Comparison of ENCODE assay signal across 8 cellular contexts in the genomic region with DNA sequence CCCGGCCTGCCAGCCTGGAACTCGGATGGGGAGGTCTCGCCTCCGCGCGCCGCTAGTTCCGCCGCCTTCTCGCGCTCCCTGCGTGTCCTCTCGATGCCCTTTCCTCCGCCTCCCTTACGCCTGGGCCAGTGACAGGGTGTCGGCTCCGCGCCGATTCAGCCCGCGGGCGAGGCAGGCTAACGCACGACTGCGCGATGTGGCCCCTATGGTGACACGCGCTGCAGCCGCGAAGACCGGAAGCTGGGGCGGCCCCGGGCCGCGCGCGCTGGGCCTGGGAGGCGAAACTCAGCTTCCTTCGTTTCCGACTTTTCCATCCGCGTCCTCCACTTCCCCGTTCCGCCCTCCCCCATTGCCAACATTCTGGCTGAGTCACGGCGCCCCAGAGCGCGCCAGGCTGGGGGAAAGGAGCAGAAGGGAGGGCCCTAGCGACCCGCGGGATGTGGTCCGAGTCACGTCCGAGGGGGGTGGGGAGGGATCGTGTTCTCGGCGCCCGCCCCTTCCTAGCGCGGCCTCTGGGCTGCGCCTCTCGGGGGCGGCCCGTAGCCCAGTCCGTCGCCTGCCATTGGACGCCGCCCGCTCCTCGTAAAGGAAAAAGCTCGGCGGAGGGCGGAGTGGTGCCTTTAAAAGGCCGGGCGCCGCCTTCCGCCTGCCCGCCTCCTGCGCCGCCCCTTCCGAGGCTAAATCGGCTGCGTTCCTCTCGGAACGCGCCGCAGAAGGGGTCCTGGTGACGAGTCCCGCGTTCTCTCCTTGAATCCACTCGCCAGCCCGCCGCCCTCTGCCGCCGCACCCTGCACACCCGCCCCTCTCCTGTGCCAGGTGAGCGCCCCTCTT. TPM values are rescaled to one million over a fixed set of nuclear protein-coding genes. Genes with fewer than 3 reads are reported as not detected.
DNase-seq lines count a peak whose midpoint lies in the region; ATAC-seq and TF ChIP-seq lines count a peak whose summit lies in the region.

A gene (plus strand): TSS at position 649 of the 831 bp plus-strand sequence. CDS start 1,138 bp downstream, outside the sequence.

- H3K27ac ChIP-seq in cardiac muscle cell, result peak within 1 kb of the TSS; percentile 92

- peak within 1 kb of the TSS; percentile 96 for H3K27ac Mint-ChIP-seq in type B pancreatic cell

- H3K4me1 Mint-ChIP-seq in type B pancreatic cell (ENCODE audit: unreplicated experiment), result peaks cover 16% of the 10 kb centered on the region

- TF ChIP-seq CTCF in GM12865 (IDR thresholded peaks at IDR 0.05; ENCODE audit: insufficient read depth, low read depth, low read length, missing control alignments) (no peak), cardiac muscle cell (IDR thresholded peaks at IDR 0.05; ENCODE audit: low read depth, low read length) (no peak), type B pancreatic cell (conservative IDR thresholded peaks at IDR 0.05) (no peak)

- H3K27me3 ChIP-seq in adipocyte (replicated peaks; ENCODE audit: control insufficient read depth, insufficient read depth, low read length) (no peaks in the 10 kb centered on the region), cardiac muscle cell (no peaks in the 10 kb centered on the region)

- peak within 1 kb of the TSS; percentile 94 for H3K4me3 ChIP-seq in GM12865 (ENCODE audit: low read depth, low read length)
- H3K4me3 ChIP-seq in adipocyte (ENCODE audit: low read length), result peak within 1 kb of the TSS; percentile 99
- peak within 1 kb of the TSS; percentile 85 for H3K4me3 ChIP-seq in cardiac muscle cell

- peak within 1 kb of the TSS; percentile 92 for H3K4me3 Mint-ChIP-seq in type B pancreatic cell

- peaks cover 42% of the 10 kb centered on the region for H3K36me3 ChIP-seq in adipocyte (ENCODE audit: control insufficient read depth, insufficient read depth, low read length, severe bottlenecking)
- H3K36me3 ChIP-seq in cardiac muscle cell, result peaks cover 35% of the 10 kb centered on the region

- peaks cover 24% of the 10 kb centered on the region for H3K36me3 Mint-ChIP-seq in type B pancreatic cell

- H3K27me3 Mint-ChIP-seq in type B pancreatic cell, result no peaks in the 10 kb centered on the region

- peak within 1 kb of the TSS; percentile 100 for H3K9ac ChIP-seq in adipocyte (ENCODE audit: low read length)

- H3K4me1 ChIP-seq in adipocyte (ENCODE audit: control insufficient read depth, insufficient read depth, low read length) (peaks cover 55% of the 10 kb centered on the region), cardiac muscle cell (ENCODE audit: low read depth) (peaks cover 42% of the 10 kb centered on the region)

- no peaks in the 10 kb centered on the region for H3K9me3 ChIP-seq in adipocyte (ENCODE audit: control insufficient read depth, low read length)
- no peaks in the 10 kb centered on the region for H3K9me3 ChIP-seq in cardiac muscle cell (ENCODE audit: low read depth)

- peak; percentile 76 for ATAC-seq in HG02763 (IDR thresholded peaks at IDR 0.05; ENCODE audit: unreplicated experiment)

- no peaks in the 10 kb centered on the region for H3K9me3 Mint-ChIP-seq in type B pancreatic cell

- DNase-seq in GM12865 (ENCODE audit: low read depth) (peak; percentile 98), NCI-H1436 (lab: John Stamatoyannopoulos, UW) (peak; percentile 95), T follicular helper cell (ENCODE audit: low read depth) (peak; percentile 92), adipocyte (ENCODE audit: low read depth) (peak; percentile 99), cardiac muscle cell (ENCODE audit: low read depth in 1 of 2, low spot score in 1 of 2) (peak; percentile 99 to 100), pons (ENCODE audit: low spot score) (peak; percentile 97), type B pancreatic cell (ENCODE audit: extremely low spot score, unreplicated experiment) (peak; percentile 95)

RNA-seq across cellular contexts. Expression of the gene that starts here (rescaled TPM):
- total RNA-seq in cardiac muscle cell (3,852 and 5,767 TPM in 2 replicates), type B pancreatic cell (ENCODE audit: low replicate concordance) (620 and 1,017 TPM in 2 replicates)
- polyA plus RNA-seq in cardiac muscle cell, result 5,441 and 6,816 TPM in 2 replicates

Comparison
In these comparisons a context has a peak if more than half of its experiments do, and no peak if none do; other contexts are left out.
1. Peak in every context shown above with its lines: DNase-seq, ATAC-seq, H3K4me3 ChIP-seq and H3K27ac ChIP-seq.